8 cellular contexts compared by ENCODE assay signal in the genomic region with DNA sequence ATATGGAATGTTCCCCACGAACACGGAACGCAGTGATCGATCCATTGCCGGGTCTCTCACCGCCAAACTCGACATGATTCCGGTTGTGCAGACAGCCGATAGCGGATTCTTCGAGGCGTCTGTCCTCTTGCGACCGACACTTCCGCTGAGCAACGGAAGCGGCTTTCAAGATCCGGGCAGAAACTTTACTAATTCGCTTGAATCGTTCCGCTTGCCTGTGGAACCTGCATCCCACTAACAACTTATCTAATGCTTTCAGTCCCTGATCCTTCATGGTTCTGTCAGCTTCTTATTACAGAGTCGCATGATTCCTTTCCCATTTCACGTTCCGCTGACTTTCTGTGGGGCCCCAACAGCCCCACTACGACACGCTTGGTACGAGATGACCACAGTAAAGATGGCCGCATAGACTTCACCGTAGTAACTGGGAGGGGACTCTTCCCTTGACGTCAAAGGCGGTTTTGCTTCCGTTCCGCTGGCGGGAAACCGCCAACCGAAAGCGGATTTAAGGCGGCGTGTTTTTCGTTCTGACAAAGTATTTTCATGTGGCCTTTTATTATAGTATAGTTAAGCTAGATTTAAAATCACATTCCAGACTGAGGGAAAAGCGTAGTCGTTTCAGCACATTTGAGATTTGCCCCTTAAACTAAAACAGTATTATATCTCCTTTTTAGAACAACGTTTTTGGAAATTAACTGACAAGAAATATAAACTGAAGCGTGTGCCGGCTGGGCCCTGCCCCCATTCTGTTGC. TPM values are rescaled to one million over a fixed set of nuclear protein-coding genes. Genes with fewer than 3 reads are reported as not detected.
DNase-seq lines count a peak whose midpoint lies in the region; ATAC-seq, FAIRE-seq and TF ChIP-seq lines count a peak whose summit lies in the region.

A gene with protein sequence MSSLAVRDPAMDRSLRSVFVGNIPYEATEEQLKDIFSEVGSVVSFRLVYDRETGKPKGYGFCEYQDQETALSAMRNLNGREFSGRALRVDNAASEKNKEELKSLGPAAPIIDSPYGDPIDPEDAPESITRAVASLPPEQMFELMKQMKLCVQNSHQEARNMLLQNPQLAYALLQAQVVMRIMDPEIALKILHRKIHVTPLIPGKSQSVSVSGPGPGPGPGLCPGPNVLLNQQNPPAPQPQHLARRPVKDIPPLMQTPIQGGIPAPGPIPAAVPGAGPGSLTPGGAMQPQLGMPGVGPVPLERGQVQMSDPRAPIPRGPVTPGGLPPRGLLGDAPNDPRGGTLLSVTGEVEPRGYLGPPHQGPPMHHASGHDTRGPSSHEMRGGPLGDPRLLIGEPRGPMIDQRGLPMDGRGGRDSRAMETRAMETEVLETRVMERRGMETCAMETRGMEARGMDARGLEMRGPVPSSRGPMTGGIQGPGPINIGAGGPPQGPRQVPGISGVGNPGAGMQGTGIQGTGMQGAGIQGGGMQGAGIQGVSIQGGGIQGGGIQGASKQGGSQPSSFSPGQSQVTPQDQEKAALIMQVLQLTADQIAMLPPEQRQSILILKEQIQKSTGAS (minus strand): TSS at position 121 of the 753 bp plus-strand sequence. CDS start 46 bp downstream, at position 75.

- H3K4me3 ChIP-seq in astrocyte (ENCODE audit: insufficient read depth, low read depth, low read length) (peak within 1 kb of the TSS; percentile 97), rectal smooth muscle tissue (ENCODE audit: low read length) (peak within 1 kb of the TSS; percentile 91), aorta (ENCODE audit: low read length in 2 of 2) (peak within 1 kb of the TSS; percentile 60 to 98)

- H3K4me3 Mint-ChIP-seq in astrocyte (ENCODE audit: unreplicated experiment) = peak within 1 kb of the TSS; percentile 100

- peak within 1 kb of the TSS; percentile 99 for H2AFZ ChIP-seq in astrocyte (ENCODE audit: low read depth, low read length)

- peaks cover 20% of the 10 kb centered on the region for H3K4me1 Mint-ChIP-seq in astrocyte (ENCODE audit: low read depth, unreplicated experiment)

- H3K36me3 Mint-ChIP-seq in astrocyte (ENCODE audit: low read depth, unreplicated experiment) = peaks cover 2% of the 10 kb centered on the region

- DNase-seq in NCI-H1930 (lab: John Stamatoyannopoulos, UW) (peak; percentile 56 to 67), T-helper 22 cell (ENCODE audit: low read depth) (peak; percentile 83), astrocyte (ENCODE audit: low read depth) (peak; percentile 92), hepatic stellate cell (ENCODE audit: low spot score) (peak; percentile 49), aorta (peak; percentile 93)

- intact Hi-C loops in aorta (cut with DNase I) = loop anchor here in 1 of 2 donors (10.0 kb wide), 2 partner anchors 515 to 625 kb away; partner anchors contain the start of gene PRKG1

- ATAC-seq in GM18502 (IDR thresholded peaks at IDR 0.05; ENCODE audit: poor library complexity, unreplicated experiment) (peak; percentile 94), HG02970 (IDR thresholded peaks at IDR 0.05; ENCODE audit: low FRiP score, unreplicated experiment) (peak; percentile 96), aorta (ENCODE audit: low FRiP score) (peak; percentile 97)

- H3K9ac ChIP-seq in astrocyte (ENCODE audit: low read length) (peak within 1 kb of the TSS; percentile 97), rectal smooth muscle tissue (ENCODE audit: low read length) (peak within 1 kb of the TSS; percentile 63)

- peaks cover 19% of the 10 kb centered on the region for H3K4me1 ChIP-seq in astrocyte (ENCODE audit: insufficient read depth, low read length)
- H3K4me1 ChIP-seq in rectal smooth muscle tissue (ENCODE audit: control insufficient read depth, insufficient read depth, low read length) = peaks cover 12% of the 10 kb centered on the region
- H3K4me1 ChIP-seq in aorta (ENCODE audit: control insufficient read depth in 1 of 2, insufficient read depth in 2 of 2, low read length in 2 of 2) = peaks cover 0 to 4% of the 10 kb centered on the region in 2 donors

- peaks cover 31% of the 10 kb centered on the region for H3K79me2 ChIP-seq in astrocyte (ENCODE audit: insufficient read depth, low read length)

- H3K36me3 ChIP-seq in astrocyte (ENCODE audit: insufficient read depth, low read length) = no peaks in the 10 kb centered on the region
- H3K36me3 ChIP-seq in rectal smooth muscle tissue (ENCODE audit: control insufficient read depth, insufficient read depth, low read length) = no peaks in the 10 kb centered on the region
- H3K36me3 ChIP-seq in aorta (ENCODE audit: control insufficient read depth in 1 of 2, insufficient read depth in 2 of 2, low read length in 1 of 2) = no peaks in the 10 kb centered on the region

- TF ChIP-seq CTCF in astrocyte (IDR thresholded peaks at IDR 0.05; ENCODE audit: insufficient read depth, low read depth, low read length) = no peak

- H3K27me3 Mint-ChIP-seq in astrocyte (ENCODE audit: low read depth, unreplicated experiment) = no peaks in the 10 kb centered on the region

- peaks cover 20% of the 10 kb centered on the region for H4K20me1 ChIP-seq in astrocyte (ENCODE audit: insufficient read depth, low read length)

- peak; percentile 54 for FAIRE-seq in astrocyte (lab: Jason Lieb, UNC)

- H3K27ac Mint-ChIP-seq in astrocyte (ENCODE audit: unreplicated experiment) = peak within 1 kb of the TSS; percentile 100

- 0% methylated on average over 45 of the region's 45 CpGs for WGBS in aorta, 2 donors

- no peaks in the 10 kb centered on the region for H3K9me3 Mint-ChIP-seq in astrocyte (ENCODE audit: unreplicated experiment)

- peak within 1 kb of the TSS; percentile 96 for H3K4me2 ChIP-seq in astrocyte (ENCODE audit: low read length)

- peak within 1 kb of the TSS; percentile 100 for H3K27ac ChIP-seq in astrocyte (ENCODE audit: low read depth, low read length)
- H3K27ac ChIP-seq in rectal smooth muscle tissue (ENCODE audit: low read depth, low read length) = peak within 1 kb of the TSS; percentile 92
- peak within 1 kb of the TSS; percentile 80 to 99 for H3K27ac ChIP-seq in aorta (ENCODE audit: low read depth in 1 of 2, low read length in 2 of 2)

- no peaks in the 10 kb centered on the region for H3K9me3 ChIP-seq in astrocyte (ENCODE audit: insufficient read depth, low read depth, low read length)
- H3K9me3 ChIP-seq in aorta (ENCODE audit: control insufficient read depth, low read length) = no peaks in the 10 kb centered on the region

- no peaks in the 10 kb centered on the region for H3K27me3 ChIP-seq in astrocyte (ENCODE audit: insufficient read depth, low read length)
- no peaks in the 10 kb centered on the region for H3K27me3 ChIP-seq in rectal smooth muscle tissue (ENCODE audit: control insufficient read depth, insufficient read depth, low read length)
- H3K27me3 ChIP-seq in aorta (ENCODE audit: control insufficient read depth in 1 of 2, insufficient read depth in 2 of 2, low read length in 1 of 2) = no peaks in the 10 kb centered on the region

RNA-seq across cellular contexts. Expression of the gene that starts here (rescaled TPM):
- total RNA-seq in astrocyte = 22.9 and 23.9 TPM in 2 replicates
- total RNA-seq in aorta = 10 to 100 TPM; 18.2 to 25.2 TPM
- polyA plus RNA-seq in aorta = 10 to 100 TPM in 1 of 2 donors, 1 to 10 TPM in 1; 6.9 to 10.3 TPM

Comparison
In these comparisons a context has a peak if more than half of its experiments do, and no peak if none do; other contexts are left out.
1. Peak in every context shown above with its lines: DNase-seq, ATAC-seq, H3K4me3 ChIP-seq and H3K27ac ChIP-seq.